In genomic region chr15:80856809-80857377, GRCh38 we compare ENCODE assay signal across 8 cellular contexts.
DNase-seq lines count a peak whose midpoint lies in the region; ATAC-seq lines count a peak whose summit lies in the region.
"Had no signal": no experiment of that assay in that cellular context is flagged by ENCODE, and none has a peak within 500 bp of the region (broad histone marks: within the 10 kb centered on the region; RNA-seq: fewer than 3 reads in every experiment).

No MANE protein-coding gene starts in this region.

- no peak overlapping the region for H3K4me3 ChIP-seq in H7 (ENCODE audit: insufficient read depth, low read depth, low read length)

- ATAC-seq in sciatic nerve (peak; percentile 73), HG03442 (IDR thresholded peaks at IDR 0.05; ENCODE audit: unreplicated experiment) (no peak)

- DNase-seq in H7 (peak; percentile 53), NCI-H774 (lab: John Stamatoyannopoulos, UW) (peak; percentile 56), cardiac septum (ENCODE audit: low spot score) (peak; percentile 84), sciatic nerve (ENCODE audit: low spot score) (no peak), superior temporal gyrus (ENCODE audit: extremely low spot score) (no peak)
- no peak for DNase-seq in activated naive CD4-positive, alpha-beta T cell treated with anti-CD3 and anti-CD28 coated beads, Interleukin-2, amount 50 U/mL, for 16 hours
- DNase-seq: activated CD8-positive, alpha-beta memory T cell treated with anti-CD3 and anti-CD28 coated beads, Interleukin-2, amount 50 U/mL, for 4 hours had no signal

- H3K27me3 ChIP-seq in H7 (ENCODE audit: control insufficient read depth, insufficient read depth, low read length) = no peaks in the 10 kb centered on the region

- intact Hi-C loops in cardiac septum (cut with DNase I) = no loop called here
- intact Hi-C loops in sciatic nerve (cut with DNase I) = no loop called here

- H3K36me3 ChIP-seq in H7 (replicated peaks; ENCODE audit: control insufficient read depth, insufficient read depth, low read length) = no peaks in the 10 kb centered on the region

Comparison
In these comparisons a context has a peak if more than half of its experiments do, and no peak if none do; other contexts are left out.
1. DNase-seq: peak in H7 (single experiment), NCI-H774 (single experiment) and cardiac septum (single experiment); none in sciatic nerve (single experiment), superior temporal gyrus (single experiment) and activated naive CD4-positive, alpha-beta T cell treated with anti-CD3 and anti-CD28 coated beads, Interleukin-2, amount 50 U/mL, for 16 hours (single experiment).